17 cellular contexts compared by ENCODE assay signal in the genomic region with DNA sequence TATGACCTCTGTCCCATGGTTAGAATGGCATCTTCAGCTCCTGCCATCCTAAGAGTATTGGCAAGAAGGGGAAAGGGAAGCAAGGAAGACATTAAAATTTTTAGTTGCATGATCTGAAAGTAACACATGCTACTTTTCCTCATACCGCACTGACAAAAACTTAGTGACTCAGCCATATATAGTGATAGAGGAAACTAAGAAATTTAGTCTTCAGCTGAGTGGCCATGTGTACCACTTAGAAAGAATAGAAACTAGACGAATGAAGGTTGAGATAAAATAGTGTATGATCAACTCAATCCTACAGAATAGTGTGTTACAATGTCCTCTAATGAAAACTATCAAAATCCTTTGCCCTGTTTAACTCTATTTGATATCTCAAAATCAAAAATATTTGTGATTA.
"Had no signal": no experiment of that assay in that cellular context is flagged by ENCODE, and none has a peak within 500 bp of the region (broad histone marks: within the 10 kb centered on the region; RNA-seq: fewer than 3 reads in every experiment).

No MANE protein-coding gene starts in this region.

- H3K4me1 ChIP-seq: left ventricle myocardium inferior had no signal

- H3K4me3 Mint-ChIP-seq: activated CD8-positive, alpha-beta T cell treated with anti-CD3 and anti-CD28 coated beads for 36 hours; activated T-cell treated with anti-CD3 and anti-CD28 coated beads, Interleukin-2, amount 50 U/mL, for 4 hours; endodermal cell; memory B cell; natural killer cell; stimulated activated memory B cell treated with anti-CD40 and anti-IgM and Interleukin-4, amounts not matched to agents 10 μg/mL and 1 μg/mL and 100 μg/mL, for 72 hours had no signal

- H3K27me3 Mint-ChIP-seq: activated CD8-positive, alpha-beta T cell treated with anti-CD3 and anti-CD28 coated beads for 36 hours; memory B cell; stimulated activated memory B cell treated with anti-CD40 and anti-IgM and Interleukin-4, amounts not matched to agents 10 μg/mL and 1 μg/mL and 100 μg/mL, for 72 hours had no signal

- H3K27me3 ChIP-seq: dorsolateral prefrontal cortex, tibial nerve, vagina had no signal

- H3K9me3 Mint-ChIP-seq: activated CD8-positive, alpha-beta T cell treated with anti-CD3 and anti-CD28 coated beads for 36 hours; activated naive CD4-positive, alpha-beta T cell treated with anti-CD3 and anti-CD28 coated beads, Interleukin-2, amount 50 U/mL, for 72 hours; activated T-cell treated with anti-CD3 and anti-CD28 coated beads, Interleukin-2, amount 50 U/mL, for 4 hours; memory B cell; natural killer cell; stimulated activated memory B cell treated with anti-CD40 and anti-IgM and Interleukin-4, amounts not matched to agents 10 μg/mL and 1 μg/mL and 100 μg/mL, for 72 hours had no signal

- H3K4me3 ChIP-seq: dorsolateral prefrontal cortex, left ventricle myocardium inferior, mucosa of descending colon, tibial nerve, vagina had no signal

- H3K36me3 Mint-ChIP-seq: natural killer cell had no signal

- H3K27ac ChIP-seq: dorsolateral prefrontal cortex, left ventricle myocardium inferior, tibial nerve, vagina, WERI-Rb-1 had no signal

- H3K36me3 ChIP-seq: left ventricle myocardium inferior, tibial nerve, vagina, WERI-Rb-1 had no signal

- DNase-seq: activated CD4-positive, alpha-beta T cell treated with anti-CD3 and anti-CD28 coated beads for 4 hours; activated CD8-positive, alpha-beta T cell treated with anti-CD3 and anti-CD28 coated beads for 36 hours; activated gamma-delta T cell; activated T-cell treated with anti-CD3 and anti-CD28 coated beads, Interleukin-2, amount 50 U/mL, for 4 hours; dorsolateral prefrontal cortex; endodermal cell; islet precursor cell; left ventricle myocardium inferior; mucosa of descending colon; natural killer cell; retina; WERI-Rb-1 had no signal

- H3K9me3 ChIP-seq: left ventricle myocardium inferior, mucosa of descending colon, tibial nerve, vagina had no signal

- H3K27ac Mint-ChIP-seq: activated CD8-positive, alpha-beta T cell treated with anti-CD3 and anti-CD28 coated beads for 36 hours; activated naive CD4-positive, alpha-beta T cell treated with anti-CD3 and anti-CD28 coated beads, Interleukin-2, amount 50 U/mL, for 72 hours; memory B cell; stimulated activated memory B cell treated with anti-CD40 and anti-IgM and Interleukin-4, amounts not matched to agents 10 μg/mL and 1 μg/mL and 100 μg/mL, for 72 hours had no signal

- ATAC-seq: activated CD8-positive, alpha-beta T cell treated with anti-CD3 and anti-CD28 coated beads for 36 hours; activated naive CD4-positive, alpha-beta T cell treated with anti-CD3 and anti-CD28 coated beads, Interleukin-2, amount 50 U/mL, for 72 hours; activated T-cell treated with anti-CD3 and anti-CD28 coated beads, Interleukin-2, amount 50 U/mL, for 4 hours; natural killer cell; stimulated activated memory B cell treated with anti-CD40 and anti-IgM and Interleukin-4, amounts not matched to agents 10 μg/mL and 1 μg/mL and 100 μg/mL, for 72 hours had no signal
